Comparison of ENCODE assay signal across 1 cellular context in the genomic region with DNA sequence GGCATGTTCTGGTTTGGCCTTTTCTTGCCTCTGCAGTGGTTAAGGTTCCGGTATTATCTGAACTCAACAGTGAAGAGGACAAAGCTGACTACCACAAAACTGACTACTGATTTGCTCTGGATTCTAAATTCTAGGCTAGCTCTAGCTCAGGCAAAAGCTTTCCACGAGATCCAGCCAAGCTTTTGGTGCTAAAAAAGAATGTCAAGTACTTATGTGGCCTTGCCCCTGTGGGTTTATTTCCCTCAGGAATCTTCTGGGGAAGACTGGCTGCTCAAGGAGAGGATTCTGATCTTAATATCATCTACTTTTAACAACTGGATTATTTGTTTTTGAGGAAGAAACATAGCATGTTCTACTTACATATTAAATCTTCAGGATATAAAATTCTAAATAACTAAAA.
TF ChIP-seq lines count a peak whose summit lies in the region.

No MANE protein-coding gene starts in this region.

TF ChIP-seq in SK-N-SH, 30 proteins besides CTCF, POLR2A, EP300 and RAD21 (continued from another document):
- TF ChIP-seq, protein P1, sequence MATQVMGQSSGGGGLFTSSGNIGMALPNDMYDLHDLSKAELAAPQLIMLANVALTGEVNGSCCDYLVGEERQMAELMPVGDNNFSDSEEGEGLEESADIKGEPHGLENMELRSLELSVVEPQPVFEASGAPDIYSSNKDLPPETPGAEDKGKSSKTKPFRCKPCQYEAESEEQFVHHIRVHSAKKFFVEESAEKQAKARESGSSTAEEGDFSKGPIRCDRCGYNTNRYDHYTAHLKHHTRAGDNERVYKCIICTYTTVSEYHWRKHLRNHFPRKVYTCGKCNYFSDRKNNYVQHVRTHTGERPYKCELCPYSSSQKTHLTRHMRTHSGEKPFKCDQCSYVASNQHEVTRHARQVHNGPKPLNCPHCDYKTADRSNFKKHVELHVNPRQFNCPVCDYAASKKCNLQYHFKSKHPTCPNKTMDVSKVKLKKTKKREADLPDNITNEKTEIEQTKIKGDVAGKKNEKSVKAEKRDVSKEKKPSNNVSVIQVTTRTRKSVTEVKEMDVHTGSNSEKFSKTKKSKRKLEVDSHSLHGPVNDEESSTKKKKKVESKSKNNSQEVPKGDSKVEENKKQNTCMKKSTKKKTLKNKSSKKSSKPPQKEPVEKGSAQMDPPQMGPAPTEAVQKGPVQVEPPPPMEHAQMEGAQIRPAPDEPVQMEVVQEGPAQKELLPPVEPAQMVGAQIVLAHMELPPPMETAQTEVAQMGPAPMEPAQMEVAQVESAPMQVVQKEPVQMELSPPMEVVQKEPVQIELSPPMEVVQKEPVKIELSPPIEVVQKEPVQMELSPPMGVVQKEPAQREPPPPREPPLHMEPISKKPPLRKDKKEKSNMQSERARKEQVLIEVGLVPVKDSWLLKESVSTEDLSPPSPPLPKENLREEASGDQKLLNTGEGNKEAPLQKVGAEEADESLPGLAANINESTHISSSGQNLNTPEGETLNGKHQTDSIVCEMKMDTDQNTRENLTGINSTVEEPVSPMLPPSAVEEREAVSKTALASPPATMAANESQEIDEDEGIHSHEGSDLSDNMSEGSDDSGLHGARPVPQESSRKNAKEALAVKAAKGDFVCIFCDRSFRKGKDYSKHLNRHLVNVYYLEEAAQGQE (IDR thresholded peaks at IDR 0.05; ENCODE audit: low read depth, low read length): no peak
- no peak for TF ChIP-seq SIN3A (IDR thresholded peaks at IDR 0.05; ENCODE audit: borderline replicate concordance, low read depth, low read length)
- TF ChIP-seq GATA2 (CRISPR knock-in tag; IDR thresholded peaks at IDR 0.05): no peak
- TF ChIP-seq, protein P2, sequence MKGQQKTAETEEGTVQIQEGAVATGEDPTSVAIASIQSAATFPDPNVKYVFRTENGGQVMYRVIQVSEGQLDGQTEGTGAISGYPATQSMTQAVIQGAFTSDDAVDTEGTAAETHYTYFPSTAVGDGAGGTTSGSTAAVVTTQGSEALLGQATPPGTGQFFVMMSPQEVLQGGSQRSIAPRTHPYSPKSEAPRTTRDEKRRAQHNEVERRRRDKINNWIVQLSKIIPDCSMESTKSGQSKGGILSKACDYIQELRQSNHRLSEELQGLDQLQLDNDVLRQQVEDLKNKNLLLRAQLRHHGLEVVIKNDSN (IDR thresholded peaks at IDR 0.05; ENCODE audit: borderline replicate concordance, low read depth): no peak
- TF ChIP-seq MEF2A (IDR thresholded peaks at IDR 0.05; ENCODE audit: borderline replicate concordance, low read depth): no peak
